1 cellular context compared by ENCODE assay signal in the genomic region with DNA sequence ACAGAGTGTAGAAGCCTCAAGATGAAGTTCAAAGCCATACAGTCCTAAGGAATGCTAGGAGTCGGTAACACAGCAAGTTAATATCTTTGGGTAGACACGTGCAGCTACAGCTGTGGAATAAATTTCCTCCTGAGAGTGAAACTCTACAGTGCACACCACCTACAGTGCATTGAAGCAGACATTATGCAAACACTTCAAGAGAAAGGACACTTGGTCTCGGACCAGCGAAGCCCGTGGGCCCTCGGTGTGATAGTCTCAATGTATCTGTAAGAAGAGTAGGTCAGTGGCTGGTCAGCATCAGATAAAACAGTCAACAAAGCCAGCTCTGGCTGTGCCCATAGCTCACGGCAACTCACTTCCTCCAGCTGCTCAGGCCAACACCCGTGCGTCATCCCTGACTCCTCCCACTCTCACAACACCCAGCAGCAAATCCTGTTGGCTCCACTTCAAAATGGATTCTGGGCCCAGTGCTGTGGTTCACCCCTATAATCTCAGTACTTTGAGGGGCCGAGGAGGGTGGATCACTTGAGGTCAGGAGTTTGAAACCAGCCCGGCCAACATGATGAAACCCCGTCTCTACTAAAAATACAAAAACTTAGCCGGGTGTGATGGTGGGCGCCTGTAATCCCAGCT.
TF ChIP-seq lines count a peak whose summit lies in the region.

No MANE protein-coding gene starts in this region.

TF ChIP-seq in endothelial cell of umbilical vein, 7 proteins besides CTCF, POLR2A, EP300 and RAD21:
- TF ChIP-seq FOS (IDR thresholded peaks at IDR 0.05; ENCODE audit: borderline replicate concordance, insufficient read depth, low read length) (peak; percentile 9), GATA2 (IDR thresholded peaks at IDR 0.05; ENCODE audit: insufficient read depth, insufficient read length, low read depth, low read length) (peak; percentile 30)
TF ChIP-seq in endothelial cell of umbilical vein: peak in this region for 2; not testable (repeated sequence) for 5.
